ENCODE assay signal across 24 cellular contexts in the genomic region with DNA sequence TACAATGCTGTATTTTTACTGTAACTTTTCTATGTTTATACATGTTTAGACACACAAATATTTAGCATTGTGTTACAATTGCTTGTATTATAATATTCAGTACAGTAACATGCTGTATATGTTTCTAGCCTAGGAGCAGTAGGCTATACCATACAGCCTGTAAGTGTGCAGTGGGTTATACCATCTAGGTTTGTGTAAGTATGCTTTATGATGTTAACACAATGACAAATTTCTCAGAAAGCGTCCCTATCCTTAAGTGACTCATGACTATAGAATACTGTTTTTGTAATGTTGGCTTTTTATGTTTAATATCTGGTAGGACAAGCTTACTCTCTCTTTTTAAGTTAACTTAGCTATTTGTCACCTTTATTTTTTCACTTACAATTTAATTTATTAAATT.
"Had no signal": no experiment of that assay in that cellular context is flagged by ENCODE, and none has a peak within 500 bp of the region (broad histone marks: within the 10 kb centered on the region; RNA-seq: fewer than 3 reads in every experiment).

No MANE protein-coding gene starts in this region.

- H3K4me3 ChIP-seq: colonic mucosa, esophagus squamous epithelium, heart right ventricle, lung, neural progenitor cell, right lobe of liver, thoracic aorta, tibial nerve, upper lobe of left lung, uterus had no signal

- H3K4me2 ChIP-seq: neural progenitor cell had no signal

- H3K9ac ChIP-seq: neural progenitor cell, parathyroid adenoma had no signal

- H3K36me3 ChIP-seq: colonic mucosa, esophagus squamous epithelium, heart right ventricle, neural progenitor cell, right lobe of liver, thoracic aorta, tibial nerve, upper lobe of left lung, uterus had no signal

- H3K27ac ChIP-seq: colonic mucosa, esophagus squamous epithelium, heart right ventricle, neural progenitor cell, parathyroid adenoma, right lobe of liver, thoracic aorta, tibial nerve, upper lobe of left lung, uterus had no signal

- DNase-seq: colonic mucosa; effector CD8-positive, alpha-beta T cell; endodermal cell; esophagus squamous epithelium; foreskin melanocyte; glutamatergic neuron; heart right ventricle; hypothalamus; immature natural killer cell; islet precursor cell; kidney glomerular epithelial cell; naive thymus-derived CD4-positive, alpha-beta T cell; right lobe of liver; small intestine; stimulated activated CD4-positive, alpha-beta T cell treated with anti-CD3 and anti-CD28 coated beads, Interleukin-15, amount 100 ng/mL, for 24 hours; stimulated activated CD4-positive, alpha-beta T cell treated with anti-CD3 and anti-CD28 coated beads, Interleukin-2, amount 100 ng/mL, for 48 hours; stimulated activated naive B cell treated with anti-CD40 and anti-IgM and Interleukin-4, amounts not matched to agents 10 μg/mL and 1 μg/mL and 100 μg/mL, for 72 hours; upper lobe of left lung; uterus had no signal

- H2AFZ ChIP-seq: neural progenitor cell, parathyroid adenoma had no signal

- H3K79me2 ChIP-seq: parathyroid adenoma had no signal

- H3K27me3 ChIP-seq: esophagus squamous epithelium, neural progenitor cell, right lobe of liver, tibial nerve, upper lobe of left lung, uterus had no signal

- H3K9me3 ChIP-seq: colonic mucosa, esophagus squamous epithelium, right lobe of liver, thoracic aorta, tibial nerve, upper lobe of left lung, uterus had no signal

- H3K4me1 ChIP-seq: colonic mucosa, esophagus squamous epithelium, heart right ventricle, neural progenitor cell, parathyroid adenoma, right lobe of liver, tibial nerve, upper lobe of left lung, uterus had no signal

- ATAC-seq: heart right ventricle; naive thymus-derived CD4-positive, alpha-beta T cell; right lobe of liver; stimulated activated naive B cell treated with anti-CD40 and anti-IgM and Interleukin-4, amounts not matched to agents 10 μg/mL and 1 μg/mL and 100 μg/mL, for 72 hours had no signal
